ENCODE assay signal across 7 cellular contexts in genomic region chrX:65581661-65582339, GRCh38. TPM values are rescaled to one million over a fixed set of nuclear protein-coding genes. Genes with fewer than 3 reads are reported as not detected.
DNase-seq lines count a peak whose midpoint lies in the region; ATAC-seq and TF ChIP-seq lines count a peak whose summit lies in the region.

No MANE protein-coding gene starts in this region.

- H3K9ac ChIP-seq in GM23248, result no peak overlapping the region
- H3K9ac ChIP-seq in Karpas-422 (ENCODE audit: low read length), result no peak overlapping the region

- H3K9me3 Mint-ChIP-seq in activated naive CD8-positive, alpha-beta T cell treated with anti-CD3 and anti-CD28 coated beads, Interleukin-2, amount 10 ng/mL, durations not matched to agents 7 days and 5 days, result no peaks in the 10 kb centered on the region

- H3K36me3 Mint-ChIP-seq in activated naive CD8-positive, alpha-beta T cell treated with anti-CD3 and anti-CD28 coated beads, Interleukin-2, amount 10 ng/mL, durations not matched to agents 7 days and 5 days, result no peaks in the 10 kb centered on the region

- H3K4me3 Mint-ChIP-seq in activated naive CD8-positive, alpha-beta T cell treated with anti-CD3 and anti-CD28 coated beads, Interleukin-2, amount 10 ng/mL, durations not matched to agents 7 days and 5 days, result no peak overlapping the region

- H3K27ac Mint-ChIP-seq in activated naive CD8-positive, alpha-beta T cell treated with anti-CD3 and anti-CD28 coated beads, Interleukin-2, amount 10 ng/mL, durations not matched to agents 7 days and 5 days, result no peak overlapping the region

- H3K4me1 Mint-ChIP-seq in activated naive CD8-positive, alpha-beta T cell treated with anti-CD3 and anti-CD28 coated beads, Interleukin-2, amount 10 ng/mL, durations not matched to agents 7 days and 5 days, result peaks cover 1% of the 10 kb centered on the region

- TF ChIP-seq CTCF in GM10266 (IDR thresholded peaks at IDR 0.05; ENCODE audit: control insufficient read depth, insufficient read depth, low read depth, missing control alignments) (peak; percentile 67), psoas muscle (IDR thresholded peaks at IDR 0.05) (peak; percentile 76)

- no peaks in the 10 kb centered on the region for H3K79me2 ChIP-seq in GM23248 (ENCODE audit: insufficient read depth)
- H3K79me2 ChIP-seq in Karpas-422 (ENCODE audit: low read length), result no peaks in the 10 kb centered on the region

- no peak overlapping the region for H3K4me2 ChIP-seq in GM23248 (ENCODE audit: unreplicated experiment)
- no peak overlapping the region for H3K4me2 ChIP-seq in Karpas-422 (ENCODE audit: low read depth, low read length, poor library complexity, severe bottlenecking)

- H3K9me2 ChIP-seq in GM23248 (ENCODE audit: insufficient read depth) (no peaks in the 10 kb centered on the region), Karpas-422 (replicated peaks; ENCODE audit: insufficient read depth, low read length) (no peaks in the 10 kb centered on the region)

- H3K27ac ChIP-seq in GM23248 (no peak overlapping the region), Karpas-422 (ENCODE audit: low read length) (no peak overlapping the region), SJSA1 (no peak overlapping the region), psoas muscle (no peak overlapping the region)

- no peaks in the 10 kb centered on the region for H3F3A ChIP-seq in GM23248 (ENCODE audit: insufficient read depth)

- POLR2A ChIA-PET in activated naive CD8-positive, alpha-beta T cell treated with anti-CD3 and anti-CD28 coated beads, Interleukin-2, amount 10 ng/mL, durations not matched to agents 7 days and 5 days (lab: Charles Lee), result no interaction called here

- 1 to 17% methylated on average over 9 to 12 of the region's 12 CpGs for WGBS in GM23248 (ENCODE audit: low coverage in 1 of 2, low lambda C conversion rate in 2 of 2, missing lambda C conversion rate in 2 of 2), 2 experiments
- WGBS in psoas muscle, 3 donors, result 10 to 16% (median 12%) methylated on average over 12 of the region's 12 CpGs

- no peaks in the 10 kb centered on the region for H4K20me1 ChIP-seq in GM23248 (ENCODE audit: insufficient read depth)
- no peaks in the 10 kb centered on the region for H4K20me1 ChIP-seq in Karpas-422 (ENCODE audit: insufficient read depth, low read depth, low read length)

- no peaks in the 10 kb centered on the region for H3K27me3 ChIP-seq in GM23248 (replicated peaks; ENCODE audit: insufficient read depth)
- H3K27me3 ChIP-seq in Karpas-422 (ENCODE audit: low read length), result no peaks in the 10 kb centered on the region
- H3K27me3 ChIP-seq in SJSA1 (replicated peaks), result no peaks in the 10 kb centered on the region
- peaks cover 0 to 22% (median 0%) of the 10 kb centered on the region in 3 donors for H3K27me3 ChIP-seq in psoas muscle (ENCODE audit: insufficient read depth in 3 of 3, low read length in 2 of 3)

- H3K4me3 ChIP-seq in GM23248, result no peak overlapping the region
- no peak overlapping the region for H3K4me3 ChIP-seq in Karpas-422 (ENCODE audit: low read length)
- H3K4me3 ChIP-seq in SJSA1, result no peak overlapping the region
- no peak overlapping the region for H3K4me3 ChIP-seq in psoas muscle

- intact Hi-C loops in Right ventricle myocardium superior (cut with DNase I) (loop anchor here (5.0 kb wide), 1 partner anchor 406 kb away; no protein-coding TSS in a partner anchor), psoas muscle (cut with DNase I) (loop anchor here (1.0 to 10.0 kb wide), 3 partner anchors 406 to 1153 kb away; no protein-coding TSS in a partner anchor)

- in situ Hi-C loops in GM23248 (cut with MboI), result loop anchor here (10.0 kb wide), 1 partner anchor 403 kb away; no protein-coding TSS in a partner anchor

- H3K4me1 ChIP-seq in GM23248 (ENCODE audit: insufficient read depth) (no peaks in the 10 kb centered on the region), Karpas-422 (ENCODE audit: low read length) (no peaks in the 10 kb centered on the region), SJSA1 (replicated peaks) (no peaks in the 10 kb centered on the region), psoas muscle (no peaks in the 10 kb centered on the region)

- no peaks in the 10 kb centered on the region for H3K9me3 ChIP-seq in GM23248 (ENCODE audit: low read depth)
- no peaks in the 10 kb centered on the region for H3K9me3 ChIP-seq in Karpas-422 (ENCODE audit: low read length)
- H3K9me3 ChIP-seq in SJSA1 (replicated peaks), result no peaks in the 10 kb centered on the region
- H3K9me3 ChIP-seq in psoas muscle, result no peaks in the 10 kb centered on the region

- H2AFZ ChIP-seq in GM23248, result peak overlapping the region; percentile 68; the same call in 1 of the 2 replicates
- no peak overlapping the region for H2AFZ ChIP-seq in Karpas-422 (ENCODE audit: low read length)

- H3K27me3 Mint-ChIP-seq in activated naive CD8-positive, alpha-beta T cell treated with anti-CD3 and anti-CD28 coated beads, Interleukin-2, amount 10 ng/mL, durations not matched to agents 7 days and 5 days, result no peaks in the 10 kb centered on the region

- ATAC-seq in activated naive CD8-positive, alpha-beta T cell treated with anti-CD3 and anti-CD28 coated beads, Interleukin-2, amount 10 ng/mL, durations not matched to agents 7 days and 5 days (ENCODE audit: low read depth), result peak; percentile 71
- ATAC-seq in Right ventricle myocardium superior (ENCODE audit: poor library complexity) (peak; percentile 90), psoas muscle (peak; percentile 55 to 85 (median 76))

- no peaks in the 10 kb centered on the region for H3K36me3 ChIP-seq in GM23248 (ENCODE audit: low read depth)
- no peaks in the 10 kb centered on the region for H3K36me3 ChIP-seq in Karpas-422 (ENCODE audit: insufficient read depth, low read length)
- H3K36me3 ChIP-seq in SJSA1, result no peaks in the 10 kb centered on the region
- H3K36me3 ChIP-seq in psoas muscle (ENCODE audit: insufficient read depth in 1 of 2, low read depth in 1 of 2), result no peaks in the 10 kb centered on the region

- peak; percentile 45 for DNase-seq in GM10266 (ENCODE audit: extremely low spot score)
- DNase-seq in GM23248, result peak; percentile 69
- peak; percentile 87 for DNase-seq in Karpas-422
- peak; percentile 41 to 49 for DNase-seq in SJSA1 (ENCODE audit: low read depth in 1 of 2, low spot score in 2 of 2)
- DNase-seq in activated naive CD8-positive, alpha-beta T cell treated with anti-CD3 and anti-CD28 coated beads, Interleukin-2, amount 10 ng/mL, durations not matched to agents 7 days and 5 days, result peak; percentile 30
- DNase-seq in Right ventricle myocardium superior, result peak; percentile 37
- peak in 1 of 2 donors; percentile 37 for DNase-seq in psoas muscle

RNA-seq across cellular contexts. Expression of gene LAS1L, which starts 47.2 kb away (rescaled TPM):
- total RNA-seq in GM23248 (2014; rRNA removed; shearing (Covaris generic)), result 15.9 and 21.3 TPM in 2 replicates
- polyA plus RNA-seq in GM23248 (2016; fragmentation: Nextera tagmentation; extraction: Ambion mirVana), result 23.5 and 25.0 TPM in 2 replicates
- 19.2 and 36.0 TPM in 2 replicates for total RNA-seq in Karpas-422 (2014; rRNA removed; shearing (Covaris generic); ENCODE audit: low replicate concordance)
- total RNA-seq in SJSA1 (2014; rRNA removed; shearing (Covaris generic)), result 40.4 and 43.8 TPM in 2 replicates
- total RNA-seq in activated naive CD8-positive, alpha-beta T cell treated with anti-CD3 and anti-CD28 coated beads, Interleukin-2, amount 10 ng/mL, durations not matched to agents 7 days and 5 days, result 10 to 100 TPM; 41.1 to 42.7 TPM
- total RNA-seq in Right ventricle myocardium superior, result 10.5 TPM
- 10 to 100 TPM; 13.0 to 15.7 (median 14.8) TPM for total RNA-seq in psoas muscle
- polyA plus RNA-seq in psoas muscle, result 10 to 100 TPM in 2 of 3 donors, 1 to 10 TPM in 1; 7.9 to 23.5 (median 11.8) TPM
